ENCODE assay signal across 17 cellular contexts in the genomic region with DNA sequence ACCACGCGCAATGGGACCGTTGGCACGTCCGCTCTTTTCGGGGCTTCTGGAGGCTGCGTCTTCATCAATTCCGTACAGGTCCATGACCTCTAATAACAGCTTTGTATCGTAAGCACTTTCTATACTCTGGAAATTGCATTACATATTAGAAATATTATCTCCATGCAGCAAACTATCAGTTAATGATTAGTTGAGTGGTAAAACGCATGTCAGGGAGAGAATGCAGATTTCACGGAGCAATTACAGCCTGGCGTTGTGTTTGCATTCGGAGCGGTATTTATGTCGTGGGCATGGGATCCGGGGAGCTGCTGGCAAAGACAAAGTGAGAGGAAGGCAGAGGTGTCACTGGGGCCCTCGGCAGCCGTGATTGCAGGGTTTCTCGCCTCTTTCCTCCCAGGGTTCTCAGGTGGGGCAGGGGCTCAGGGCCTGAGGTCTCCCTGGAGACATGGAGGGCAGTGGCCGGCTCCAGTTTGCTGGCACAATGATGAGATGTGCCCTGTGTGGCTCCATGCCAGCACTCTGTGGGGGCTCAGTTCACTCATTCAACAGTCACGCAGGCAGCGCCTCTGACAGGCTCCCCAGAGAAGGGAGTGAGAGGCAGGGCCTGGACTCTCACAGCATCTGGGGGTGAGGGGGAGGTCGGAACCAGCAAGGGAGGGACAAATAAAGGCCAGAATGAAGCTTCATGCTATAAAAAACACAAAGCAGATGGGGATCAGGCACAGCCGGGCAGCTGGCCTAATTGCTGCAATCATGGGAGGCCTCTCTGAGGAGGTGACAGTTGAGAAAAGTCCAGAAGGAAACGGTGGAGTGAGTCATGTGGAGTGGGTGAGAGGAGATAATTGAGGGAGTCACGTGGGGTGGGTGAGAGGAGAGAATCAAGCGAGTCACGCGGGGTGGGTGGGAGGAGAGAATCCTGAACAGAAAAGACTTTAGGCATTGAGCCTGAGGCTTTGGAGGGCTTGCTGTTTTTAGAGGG.
DNase-seq lines count a peak whose midpoint lies in the region; ATAC-seq, FAIRE-seq and TF ChIP-seq lines count a peak whose summit lies in the region.
"Had no signal": no experiment of that assay in that cellular context is flagged by ENCODE, and none has a peak within 500 bp of the region (broad histone marks: within the 10 kb centered on the region; RNA-seq: fewer than 3 reads in every experiment).

No MANE protein-coding gene starts in this region.

- no peak for TF ChIP-seq CTCF in astrocyte (IDR thresholded peaks at IDR 0.05; ENCODE audit: insufficient read depth, low read depth, low read length)

- no peak overlapping the region for H3K4ac ChIP-seq in neuronal stem cell (ENCODE audit: low read length)

- H3K4me3 ChIP-seq in astrocyte (ENCODE audit: insufficient read depth, low read depth, low read length): no peak overlapping the region
- no peak overlapping the region for H3K4me3 ChIP-seq in neuronal stem cell (ENCODE audit: low read length in 2 of 2)
- H3K4me3 ChIP-seq: PC-9, skin epidermis, suprapubic skin had no signal

- no peak overlapping the region for H2BK12ac ChIP-seq in neuronal stem cell (ENCODE audit: low read length)

- peak overlapping the region; percentile 67 for H3K27ac Mint-ChIP-seq in astrocyte (ENCODE audit: unreplicated experiment)
- H3K27ac Mint-ChIP-seq in stimulated activated memory B cell treated with anti-CD40 and anti-IgM and Interleukin-4, amounts not matched to agents 10 μg/mL and 1 μg/mL and 100 μg/mL, for 72 hours: no peak overlapping the region
- H3K27ac Mint-ChIP-seq: activated T-helper 1 cell treated with anti-CD3 and anti-CD28 coated beads, Interleukin-12 subunit alpha, Interleukin-12 subunit beta, Interleukin-2, Interleukin-4 antibody, amounts not matched to agents 30 ng/mL and 10 ng/mL and 1 ng/mL, durations not matched to agents 14 hours and 24 hours and 36 hours had no signal

- H3K79me1 ChIP-seq in neuronal stem cell (ENCODE audit: low read depth, low read length): no peaks in the 10 kb centered on the region

- no peaks in the 10 kb centered on the region for H3K36me3 ChIP-seq in astrocyte (ENCODE audit: insufficient read depth, low read length)
- H3K36me3 ChIP-seq in neuronal stem cell (replicated peaks in 1 of 2; ENCODE audit: control insufficient read depth in 2 of 2, insufficient read depth in 2 of 2, low read length in 2 of 2): no peaks in the 10 kb centered on the region
- H3K36me3 ChIP-seq: suprapubic skin had no signal

- H3K9ac ChIP-seq in astrocyte (ENCODE audit: low read length) (no peak overlapping the region), neuronal stem cell (ENCODE audit: low read depth, low read length, poor library complexity) (no peak overlapping the region)
- H3K9ac ChIP-seq: KMS-11 had no signal

- H3K4me1 ChIP-seq in astrocyte (ENCODE audit: insufficient read depth, low read length) (peaks cover 4% of the 10 kb centered on the region), neuronal stem cell (ENCODE audit: control insufficient read depth in 2 of 2, insufficient read depth in 1 of 2, low read depth in 1 of 2, low read length in 2 of 2) (peaks cover 0 to 12% of the 10 kb centered on the region in 2 donors)
- H3K4me1 ChIP-seq: suprapubic skin had no signal

- peak overlapping the region; percentile 84 for H3K18ac ChIP-seq in neuronal stem cell (ENCODE audit: low read length)

- no peak overlapping the region for H3K4me2 ChIP-seq in astrocyte (ENCODE audit: low read length)
- H3K4me2 ChIP-seq in neuronal stem cell (ENCODE audit: insufficient read depth, low read length, poor library complexity, severe bottlenecking): no peak overlapping the region
- H3K4me2 ChIP-seq: KMS-11, PC-9 had no signal

- no peaks in the 10 kb centered on the region for H3K79me2 ChIP-seq in astrocyte (ENCODE audit: insufficient read depth, low read length)

- no peak overlapping the region for H2BK120ac ChIP-seq in neuronal stem cell (ENCODE audit: low read depth, low read length)

- no peak for FAIRE-seq in astrocyte (lab: Jason Lieb, UNC)

- peak overlapping the region; percentile 60 for H2AK5ac ChIP-seq in neuronal stem cell (ENCODE audit: low read depth, low read length)

- peaks cover 15% of the 10 kb centered on the region for H3K4me1 Mint-ChIP-seq in astrocyte (ENCODE audit: low read depth, unreplicated experiment)
- H3K4me1 Mint-ChIP-seq in stimulated activated memory B cell treated with anti-CD40 and anti-IgM and Interleukin-4, amounts not matched to agents 10 μg/mL and 1 μg/mL and 100 μg/mL, for 72 hours: no peaks in the 10 kb centered on the region

- no peaks in the 10 kb centered on the region for H4K20me1 ChIP-seq in astrocyte (ENCODE audit: insufficient read depth, low read length)

- H3K27me3 ChIP-seq in astrocyte (ENCODE audit: insufficient read depth, low read length): no peaks in the 10 kb centered on the region
- H3K27me3 ChIP-seq in neuronal stem cell (ENCODE audit: control insufficient read depth in 3 of 3, insufficient read depth in 3 of 3, low read depth in 1 of 3, low read length in 3 of 3): no peaks in the 10 kb centered on the region

- no peak overlapping the region for H3K23ac ChIP-seq in neuronal stem cell (ENCODE audit: low read depth, low read length, poor library complexity)

- peak; percentile 43 for DNase-seq in NCI-H1436 (lab: John Stamatoyannopoulos, UW)
- DNase-seq in NCI-H1436 treated with DMSO at 0.1 percent for 48 hours (lab: John Stamatoyannopoulos, UW): no peak
- peak; percentile 40 for DNase-seq in NCI-H128 (lab: John Stamatoyannopoulos, UW; ENCODE audit: unreplicated experiment)
- DNase-seq in astrocyte (ENCODE audit: low read depth): no peak
- DNase-seq in neuronal stem cell (ENCODE audit: low spot score): no peak
- DNase-seq: aorta, foreskin fibroblast, NCI-H2107, PC-9, SW 1271 had no signal

- peaks cover 2% of the 10 kb centered on the region for H3K9me3 Mint-ChIP-seq in astrocyte (ENCODE audit: unreplicated experiment)
- peaks cover 2% of the 10 kb centered on the region for H3K9me3 Mint-ChIP-seq in stimulated activated memory B cell treated with anti-CD40 and anti-IgM and Interleukin-4, amounts not matched to agents 10 μg/mL and 1 μg/mL and 100 μg/mL, for 72 hours
- H3K9me3 Mint-ChIP-seq: activated T-helper 1 cell treated with anti-CD3 and anti-CD28 coated beads, Interleukin-12 subunit alpha, Interleukin-12 subunit beta, Interleukin-2, Interleukin-4 antibody, amounts not matched to agents 30 ng/mL and 10 ng/mL and 1 ng/mL, durations not matched to agents 14 hours and 24 hours and 36 hours had no signal

- no peak overlapping the region for H4K8ac ChIP-seq in neuronal stem cell (ENCODE audit: low read depth, low read length)

- ATAC-seq in HG02840 (IDR thresholded peaks at IDR 0.05; ENCODE audit: low FRiP score, unreplicated experiment): no peak
- no peak for ATAC-seq in stimulated activated memory B cell treated with anti-CD40 and anti-IgM and Interleukin-4, amounts not matched to agents 10 μg/mL and 1 μg/mL and 100 μg/mL, for 72 hours
- ATAC-seq in GM21515 (IDR thresholded peaks at IDR 0.05; ENCODE audit: unreplicated experiment): no peak

- no peak overlapping the region for H3K4me3 Mint-ChIP-seq in astrocyte (ENCODE audit: unreplicated experiment)
- H3K4me3 Mint-ChIP-seq in stimulated activated memory B cell treated with anti-CD40 and anti-IgM and Interleukin-4, amounts not matched to agents 10 μg/mL and 1 μg/mL and 100 μg/mL, for 72 hours: no peak overlapping the region
- H3K4me3 Mint-ChIP-seq: activated T-helper 1 cell treated with anti-CD3 and anti-CD28 coated beads, Interleukin-12 subunit alpha, Interleukin-12 subunit beta, Interleukin-2, Interleukin-4 antibody, amounts not matched to agents 30 ng/mL and 10 ng/mL and 1 ng/mL, durations not matched to agents 14 hours and 24 hours and 36 hours had no signal

- H3K14ac ChIP-seq in neuronal stem cell (ENCODE audit: low read length): no peak overlapping the region

- no peak overlapping the region for H4K91ac ChIP-seq in neuronal stem cell (ENCODE audit: low read depth, low read length, poor library complexity)

- no peak overlapping the region for H2BK15ac ChIP-seq in neuronal stem cell (ENCODE audit: low read length)

- H3K9me3 ChIP-seq in astrocyte (ENCODE audit: insufficient read depth, low read depth, low read length) (no peaks in the 10 kb centered on the region), neuronal stem cell (replicated peaks in 1 of 2; ENCODE audit: control insufficient read depth in 2 of 2, insufficient read depth in 1 of 2, low read depth in 1 of 2, low read length in 2 of 2) (no peaks in the 10 kb centered on the region)
- H3K9me3 ChIP-seq: suprapubic skin had no signal

- no peaks in the 10 kb centered on the region for H3K36me3 Mint-ChIP-seq in astrocyte (ENCODE audit: low read depth, unreplicated experiment)
- no peaks in the 10 kb centered on the region for H3K36me3 Mint-ChIP-seq in stimulated activated memory B cell treated with anti-CD40 and anti-IgM and Interleukin-4, amounts not matched to agents 10 μg/mL and 1 μg/mL and 100 μg/mL, for 72 hours

- H3K27me3 Mint-ChIP-seq in astrocyte (ENCODE audit: low read depth, unreplicated experiment): peaks cover 21% of the 10 kb centered on the region
- peaks cover 40% of the 10 kb centered on the region for H3K27me3 Mint-ChIP-seq in stimulated activated memory B cell treated with anti-CD40 and anti-IgM and Interleukin-4, amounts not matched to agents 10 μg/mL and 1 μg/mL and 100 μg/mL, for 72 hours

- H2BK5ac ChIP-seq in neuronal stem cell (ENCODE audit: low read length): no peak overlapping the region

- H3K27ac ChIP-seq in astrocyte (ENCODE audit: low read depth, low read length) (no peak overlapping the region), neuronal stem cell (replicated peaks; ENCODE audit: low read length) (no peak overlapping the region)
- H3K27ac ChIP-seq: KMS-11, PC-9, skin epidermis, suprapubic skin had no signal

- H2AFZ ChIP-seq in astrocyte (ENCODE audit: low read depth, low read length) (no peak overlapping the region), neuronal stem cell (ENCODE audit: low read length) (no peak overlapping the region)
- H2AFZ ChIP-seq: PC-9 had no signal

- WGBS in neuronal stem cell (ENCODE audit: extremely low coverage in 2 of 2, insufficient read length in 2 of 2, insufficient replicate concordance in 1 of 2), 2 donors: no CpG with 5 or more reads among the region's 29 CpGs

Comparison
In these comparisons a context has a peak if more than half of its experiments do, and no peak if none do; other contexts are left out.
1. DNase-seq: peak in NCI-H1436 (single experiment) and NCI-H128 (single experiment); none in NCI-H1436 treated with DMSO at 0.1 percent for 48 hours (single experiment), astrocyte (single experiment) and neuronal stem cell (single experiment).